Comparison of ENCODE assay signal across 13 cellular contexts in genomic region chr2:237745250-237745613, GRCh38. TPM values are rescaled to one million over a fixed set of nuclear protein-coding genes. Genes with fewer than 3 reads are reported as not detected.
A peak's percentile ranks its signal among the peaks of the same experiment; 100 is the strongest.
DNase-seq lines count a peak whose midpoint lies in the region; ATAC-seq, FAIRE-seq and TF ChIP-seq lines count a peak whose summit lies in the region.
"Had no signal": no experiment of that assay in that cellular context is flagged by ENCODE, and none has a peak within 500 bp of the region (broad histone marks: within the 10 kb centered on the region; RNA-seq: fewer than 3 reads in every experiment).

No MANE protein-coding gene starts in this region.

- H3K9me3 Mint-ChIP-seq in CD14-positive monocyte (peaks cover 0 to 3% (median 0%) of the 10 kb centered on the region in 7 donors), natural killer cell (no peaks in the 10 kb centered on the region)
- no peaks in the 10 kb centered on the region for H3K9me3 Mint-ChIP-seq in activated naive CD8-positive, alpha-beta T cell treated with anti-CD3 and anti-CD28 coated beads, Interleukin-2, amount 50 U/mL, for 24 hours
- H3K9me3 Mint-ChIP-seq: activated naive CD4-positive, alpha-beta T cell treated with anti-CD3 and anti-CD28 coated beads, Interleukin-2, amount 10 ng/mL, durations not matched to agents 7 days and 5 days; H9 had no signal

- H3K36me3 Mint-ChIP-seq in CD14-positive monocyte (peaks cover 49 to 73% of the 10 kb centered on the region in 2 donors), natural killer cell (peaks cover 16% of the 10 kb centered on the region)
- H3K36me3 Mint-ChIP-seq in activated naive CD8-positive, alpha-beta T cell treated with anti-CD3 and anti-CD28 coated beads, Interleukin-2, amount 50 U/mL, for 24 hours (ENCODE audit: low read depth) = peaks cover 48% of the 10 kb centered on the region

- no peak overlapping the region for H2AFZ ChIP-seq in OCI-LY7 (ENCODE audit: low read length)

- POLR2A ChIA-PET in OCI-LY7 (lab: Charles Lee) = interaction anchor here (0.5 to 1.3 kb wide), 5 partner anchors 9 to 691 kb away, joined by 3 to 6 read pairs (median 4); no protein-coding TSS in a partner anchor

- no peaks in the 10 kb centered on the region for H3K27me3 Mint-ChIP-seq in CD14-positive monocyte (ENCODE audit: low read depth in 3 of 3)
- no peaks in the 10 kb centered on the region for H3K27me3 Mint-ChIP-seq in activated naive CD8-positive, alpha-beta T cell treated with anti-CD3 and anti-CD28 coated beads, Interleukin-2, amount 50 U/mL, for 24 hours
- H3K27me3 Mint-ChIP-seq in natural killer cell (ENCODE audit: low read depth in 2 of 2) = no peaks in the 10 kb centered on the region
- H3K27me3 Mint-ChIP-seq: activated naive CD4-positive, alpha-beta T cell treated with anti-CD3 and anti-CD28 coated beads, Interleukin-2, amount 10 ng/mL, durations not matched to agents 7 days and 5 days had no signal

- H3K27ac Mint-ChIP-seq in CD14-positive monocyte = peak overlapping the region in 6 of 7 donors; percentile 30 to 88 (median 73)
- peak overlapping the region; percentile 49 for H3K27ac Mint-ChIP-seq in activated naive CD8-positive, alpha-beta T cell treated with anti-CD3 and anti-CD28 coated beads, Interleukin-2, amount 50 U/mL, for 24 hours
- peak overlapping the region; percentile 76 to 86 for H3K27ac Mint-ChIP-seq in natural killer cell

- no peak for DNase-seq in CD14-positive monocyte (ENCODE audit: low spot score)
- DNase-seq in OCI-LY7 (ENCODE audit: low spot score) = no peak
- DNase-seq in activated naive CD8-positive, alpha-beta T cell treated with anti-CD3 and anti-CD28 coated beads, Interleukin-2, amount 50 U/mL, for 24 hours = no peak
- DNase-seq in natural killer cell = no peak
- DNase-seq in GM12892 (ENCODE audit: insufficient read length) = no peak

- H3K27ac ChIP-seq in OCI-LY7 (ENCODE audit: low read depth, low read length, poor library complexity, severe bottlenecking) = no peak overlapping the region

- ATAC-seq in activated naive CD8-positive, alpha-beta T cell treated with anti-CD3 and anti-CD28 coated beads, Interleukin-2, amount 50 U/mL, for 24 hours = no peak
- ATAC-seq in natural killer cell = no peak
- ATAC-seq in GM21786 (IDR thresholded peaks at IDR 0.05; ENCODE audit: unreplicated experiment) = no peak
- ATAC-seq in HG03097 (IDR thresholded peaks at IDR 0.05; ENCODE audit: low FRiP score, unreplicated experiment) = no peak
- ATAC-seq in HG03354 (IDR thresholded peaks at IDR 0.05; ENCODE audit: poor library complexity, severe bottlenecking, unreplicated experiment) = no peak

- intact Hi-C loops in CD14-positive monocyte (cut with micrococcal nuclease) = loop anchor here (5.0 kb wide), 3 partner anchors 73 to 233 kb away; no protein-coding TSS in a partner anchor
- intact Hi-C loops in OCI-LY7 (cut with micrococcal nuclease; ENCODE audit: unreplicated experiment) = loop anchor here (1.0 to 2.0 kb wide), 5 partner anchors 49 to 232 kb away; no protein-coding TSS in a partner anchor
- intact Hi-C loops in natural killer cell (cut with micrococcal nuclease) = loop anchor here (1.0 to 2.0 kb wide), 3 partner anchors 72 to 232 kb away; no protein-coding TSS in a partner anchor

- H3K79me2 ChIP-seq in OCI-LY7 (ENCODE audit: insufficient read depth, low read depth, low read length) = peaks cover 32% of the 10 kb centered on the region

- H3K4me1 Mint-ChIP-seq in CD14-positive monocyte (peaks cover 39% of the 10 kb centered on the region), natural killer cell (peaks cover 30 to 40% of the 10 kb centered on the region in 2 donors)
- peaks cover 31% of the 10 kb centered on the region for H3K4me1 Mint-ChIP-seq in activated naive CD8-positive, alpha-beta T cell treated with anti-CD3 and anti-CD28 coated beads, Interleukin-2, amount 50 U/mL, for 24 hours

- no peak overlapping the region for H3K4me2 ChIP-seq in OCI-LY7 (ENCODE audit: low read length)

- peaks cover 69% of the 10 kb centered on the region for H3K36me3 ChIP-seq in OCI-LY7 (ENCODE audit: insufficient read depth, low read length)

- no peak overlapping the region for H3K4me3 ChIP-seq in OCI-LY7 (ENCODE audit: low read depth, low read length, poor library complexity, severe bottlenecking)
- H3K4me3 ChIP-seq: cardiac muscle cell, gastroesophageal sphincter had no signal

- H3K9me2 ChIP-seq in OCI-LY7 (ENCODE audit: insufficient read depth, low read length) = no peaks in the 10 kb centered on the region

- no peaks in the 10 kb centered on the region for H4K20me1 ChIP-seq in OCI-LY7 (ENCODE audit: insufficient read depth, low read length)

- H3K4me1 ChIP-seq in OCI-LY7 (ENCODE audit: insufficient read depth, low read length, poor library complexity, severe bottlenecking) = peaks cover 13% of the 10 kb centered on the region

- no peaks in the 10 kb centered on the region for H3K9me3 ChIP-seq in OCI-LY7 (ENCODE audit: low read length)
- H3K9me3 ChIP-seq: BE2C, gastroesophageal sphincter had no signal

- no peak for TF ChIP-seq POLR2A in GM12892 (IDR thresholded peaks at IDR 0.05; ENCODE audit: low read depth, low read length)

- FAIRE-seq in GM12892 (lab: Jason Lieb, UNC) = no peak

- H3K4me3 Mint-ChIP-seq in CD14-positive monocyte = no peak overlapping the region
- no peak overlapping the region for H3K4me3 Mint-ChIP-seq in activated naive CD8-positive, alpha-beta T cell treated with anti-CD3 and anti-CD28 coated beads, Interleukin-2, amount 50 U/mL, for 24 hours
- H3K4me3 Mint-ChIP-seq in natural killer cell = no peak overlapping the region
- H3K4me3 Mint-ChIP-seq: activated naive CD4-positive, alpha-beta T cell treated with anti-CD3 and anti-CD28 coated beads, Interleukin-2, amount 10 ng/mL, durations not matched to agents 7 days and 5 days; H9 had no signal

- TF ChIP-seq CTCF in CD14-positive monocyte (IDR thresholded peaks at IDR 0.05) (peak; percentile 53), OCI-LY7 (conservative IDR thresholded peaks at IDR 0.05; ENCODE audit: low read length) (peak; percentile 62; the same call in 1 of the 2 replicates), natural killer cell (IDR thresholded peaks at IDR 0.05) (peak; percentile 52)

- CTCF ChIA-PET in OCI-LY7 (lab: Charles Lee; ENCODE audit: unreplicated experiment) = interaction anchor here (0.6 to 1.2 kb wide), 6 partner anchors 38 to 76 kb away, joined by 3 read pairs; no protein-coding TSS in a partner anchor

- no TSS peak for BruUV-seq in OCI-LY7 (replicated peaks; lab: Mats Ljungman, UMichigan)

RNA-seq across cellular contexts. Expression of gene RBM44, which starts 53.3 kb away (rescaled TPM):
- polyA plus RNA-seq in CD14-positive monocyte = under 1 TPM in 1 of 2 donors, not detected in 1; 0.07 TPM
- total RNA-seq in OCI-LY7 (2014; rRNA removed; shearing (Covaris generic)) = 0.33 and 1.2 TPM in 2 replicates
- total RNA-seq in OCI-LY7 (2022) (0.72 and 0.79 TPM in 2 replicates), natural killer cell (1 to 10 TPM; 1.8 to 5.0 (median 2.9) TPM)
- polyA plus RNA-seq in GM12892 (2012; ENCODE audit: missing spikeins) = 1.0 TPM
